ENCODE assay signal across 9 cellular contexts in the genomic region with DNA sequence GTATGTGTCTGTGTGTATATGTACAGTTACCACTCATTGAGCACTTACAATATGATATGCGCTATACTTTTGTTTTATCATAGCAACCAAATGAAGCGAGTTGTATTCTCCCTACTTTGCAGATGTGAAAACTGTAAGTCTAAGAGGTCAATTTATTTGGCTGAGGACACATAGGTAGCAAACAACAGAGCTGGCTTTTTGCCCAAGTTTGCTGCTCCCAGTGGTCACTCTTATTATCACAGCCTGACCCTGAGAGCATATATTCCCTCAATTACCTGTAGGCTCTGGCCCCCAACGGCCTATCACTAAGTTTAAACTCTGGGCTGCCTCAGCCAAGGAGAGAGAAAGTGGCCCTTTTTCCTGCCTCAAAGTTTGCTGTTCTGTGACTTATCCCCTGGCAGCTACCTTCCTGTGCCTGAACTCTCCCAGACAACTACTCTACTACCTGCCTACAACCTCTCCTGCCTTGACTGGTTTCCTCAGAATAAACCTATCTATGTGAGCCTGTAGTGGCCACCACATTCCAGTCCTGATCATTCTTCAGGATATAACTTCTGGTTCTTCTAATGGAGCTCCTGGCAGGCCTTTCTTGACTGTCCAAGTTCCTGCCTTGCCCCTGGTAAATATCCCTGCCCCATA.
DNase-seq lines count a peak whose midpoint lies in the region; ATAC-seq, FAIRE-seq and TF ChIP-seq lines count a peak whose summit lies in the region.
"Had no signal": no experiment of that assay in that cellular context is flagged by ENCODE, and none has a peak within 500 bp of the region (broad histone marks: within the 10 kb centered on the region; RNA-seq: fewer than 3 reads in every experiment).

No MANE protein-coding gene starts in this region.

- no peak overlapping the region for H3K27ac Mint-ChIP-seq in stimulated activated effector memory CD8-positive, alpha-beta T cell treated with anti-CD3 and anti-CD28 coated beads, Interleukin-12 subunit alpha, Interleukin-12 subunit beta, amount 100 ng/mL, for 72 hours

- no peaks in the 10 kb centered on the region for H3K4me1 ChIP-seq in BE2C
- no peaks in the 10 kb centered on the region for H3K4me1 ChIP-seq in endothelial cell of umbilical vein (ENCODE audit: control insufficient read depth, extremely low read depth, insufficient read depth, low read length)
- H3K4me1 ChIP-seq in ovary (ENCODE audit: insufficient read depth), result no peaks in the 10 kb centered on the region

- H4K20me1 ChIP-seq in endothelial cell of umbilical vein (replicated peaks; ENCODE audit: control insufficient read depth, extremely low read depth, insufficient read depth, low read length), result no peaks in the 10 kb centered on the region

- no peak overlapping the region for H3K4me3 Mint-ChIP-seq in stimulated activated effector memory CD8-positive, alpha-beta T cell treated with anti-CD3 and anti-CD28 coated beads, Interleukin-12 subunit alpha, Interleukin-12 subunit beta, amount 100 ng/mL, for 72 hours

- dilution Hi-C loops in endothelial cell of umbilical vein (cut with MboI; ENCODE audit: extremely low pct_ligation_motif_present, low sequenced_read_pairs), result no loop called here

- H3K9me3 ChIP-seq in BE2C (no peaks in the 10 kb centered on the region), endothelial cell of umbilical vein (replicated peaks; ENCODE audit: control insufficient read depth, insufficient read depth, low read length) (no peaks in the 10 kb centered on the region), ovary (no peaks in the 10 kb centered on the region)

- CTCF ChIA-PET in endothelial cell of umbilical vein (lab: Charles Lee), result no interaction called here

- no peak for FAIRE-seq in endothelial cell of umbilical vein (lab: Jason Lieb, UNC)

- no peaks in the 10 kb centered on the region for H3K79me2 ChIP-seq in endothelial cell of umbilical vein (ENCODE audit: control insufficient read depth, insufficient read depth, low read length)

- H3K9me3 Mint-ChIP-seq in stimulated activated effector memory CD8-positive, alpha-beta T cell treated with anti-CD3 and anti-CD28 coated beads, Interleukin-12 subunit alpha, Interleukin-12 subunit beta, amount 100 ng/mL, for 72 hours, result peaks cover 3% of the 10 kb centered on the region

- no peaks in the 10 kb centered on the region for H3K36me3 Mint-ChIP-seq in stimulated activated effector memory CD8-positive, alpha-beta T cell treated with anti-CD3 and anti-CD28 coated beads, Interleukin-12 subunit alpha, Interleukin-12 subunit beta, amount 100 ng/mL, for 72 hours

- TF ChIP-seq EP300 in ovary (IDR thresholded peaks at IDR 0.05), result no peak

- H3K4me2 ChIP-seq in endothelial cell of umbilical vein (ENCODE audit: insufficient read depth, low read length), result no peak overlapping the region

- WGBS in ovary, 3 donors, result 66 to 73% (median 70%) methylated on average over 3 of the region's 3 CpGs

- H3K4me3 ChIP-seq in BE2C (ENCODE audit: low read depth, low read length) (no peak overlapping the region), endothelial cell of umbilical vein (replicated peaks in 1 of 3; ENCODE audit: insufficient read depth in 1 of 3, low read depth in 1 of 3, low read length in 3 of 3) (no peak overlapping the region), ovary (no peak overlapping the region)
- H3K4me3 ChIP-seq: lung had no signal

- no peak overlapping the region for H2AFZ ChIP-seq in endothelial cell of umbilical vein (ENCODE audit: low read depth, low read length)

- H3K36me3 ChIP-seq in BE2C (no peaks in the 10 kb centered on the region), endothelial cell of umbilical vein (ENCODE audit: control insufficient read depth in 2 of 2, extremely low read depth in 1 of 2, insufficient read depth in 2 of 2, low read length in 2 of 2) (no peaks in the 10 kb centered on the region), ovary (no peaks in the 10 kb centered on the region)

- intact Hi-C loops in endothelial cell of umbilical vein (cut with micrococcal nuclease) (no loop called here), ovary (cut with DNase I) (no loop called here)

- peak; percentile 51 for DNase-seq in BE2C
- DNase-seq in NCI-H2029 (lab: John Stamatoyannopoulos, UW), result peak; percentile 53
- peak; percentile 1 for DNase-seq in endothelial cell of umbilical vein (ENCODE audit: low read depth, low spot score)
- no peak for DNase-seq in stimulated activated effector memory CD8-positive, alpha-beta T cell treated with anti-CD3 and anti-CD28 coated beads, Interleukin-12 subunit alpha, Interleukin-12 subunit beta, amount 100 ng/mL, for 72 hours (ENCODE audit: low spot score in 2 of 2)
- DNase-seq in amniotic stem cell (lab: John Stamatoyannopoulos, UW), result no peak
- DNase-seq in ovary, result no peak

- no peaks in the 10 kb centered on the region for H3K9me1 ChIP-seq in endothelial cell of umbilical vein (replicated peaks; ENCODE audit: control insufficient read depth, extremely low read depth, insufficient read depth, low read length)

- H3K27ac ChIP-seq in endothelial cell of umbilical vein (ENCODE audit: insufficient read depth, low read depth, low read length) (no peak overlapping the region), ovary (no peak overlapping the region)

- TF ChIP-seq CTCF in BE2C (IDR thresholded peaks at IDR 0.05; ENCODE audit: low read depth, low read length), result peak; percentile 72
- peak; percentile 21 to 26 for TF ChIP-seq CTCF in endothelial cell of umbilical vein (IDR thresholded peaks at IDR 0.05; ENCODE audit: extremely low read depth in 1 of 2, insufficient read depth in 1 of 2, low read depth in 1 of 2, low read length in 2 of 2)
- TF ChIP-seq CTCF in ovary (IDR thresholded peaks at IDR 0.05), result no peak

- no peak for TF ChIP-seq POLR2A in endothelial cell of umbilical vein (IDR thresholded peaks at IDR 0.05; ENCODE audit: low read depth, low read length)
- TF ChIP-seq POLR2A in ovary (IDR thresholded peaks at IDR 0.05), result no peak

- H3K4me1 Mint-ChIP-seq in stimulated activated effector memory CD8-positive, alpha-beta T cell treated with anti-CD3 and anti-CD28 coated beads, Interleukin-12 subunit alpha, Interleukin-12 subunit beta, amount 100 ng/mL, for 72 hours, result no peaks in the 10 kb centered on the region

- no TSS peak for BruUV-seq in endothelial cell of umbilical vein (replicated peaks; lab: Mats Ljungman, UMichigan)

- H3K27me3 ChIP-seq in BE2C, result no peaks in the 10 kb centered on the region
- no peaks in the 10 kb centered on the region for H3K27me3 ChIP-seq in endothelial cell of umbilical vein (ENCODE audit: control insufficient read depth in 2 of 2, insufficient read depth in 2 of 2, low read length in 2 of 2)
- no peaks in the 10 kb centered on the region for H3K27me3 ChIP-seq in ovary

- no peak overlapping the region for H3K9ac ChIP-seq in endothelial cell of umbilical vein (replicated peaks; ENCODE audit: extremely low read depth, insufficient read depth, low read length)

- ATAC-seq in GM18861 (IDR thresholded peaks at IDR 0.05; ENCODE audit: unreplicated experiment) (peak; percentile 98), HG02870 (IDR thresholded peaks at IDR 0.05; ENCODE audit: unreplicated experiment) (peak; percentile 95)
- ATAC-seq in stimulated activated effector memory CD8-positive, alpha-beta T cell treated with anti-CD3 and anti-CD28 coated beads, Interleukin-12 subunit alpha, Interleukin-12 subunit beta, amount 100 ng/mL, for 72 hours, result peak; percentile 28

- POLR2A ChIA-PET in endothelial cell of umbilical vein (lab: Charles Lee), result no interaction called here

TF ChIP-seq in endothelial cell of umbilical vein, 7 proteins besides CTCF, POLR2A, EP300 and RAD21:
- TF ChIP-seq POLR2AphosphoS5 (IDR thresholded peaks at IDR 0.05; ENCODE audit: insufficient read depth, low read depth, low read length), result no peak
- no peak for TF ChIP-seq EZH2 (IDR thresholded peaks at IDR 0.05; ENCODE audit: borderline replicate concordance, low read depth, low read length, severe bottlenecking)
- no peak for TF ChIP-seq GATA2 (IDR thresholded peaks at IDR 0.05; ENCODE audit: insufficient read depth, insufficient read length, low read depth, low read length)
- TF ChIP-seq, protein P1, sequence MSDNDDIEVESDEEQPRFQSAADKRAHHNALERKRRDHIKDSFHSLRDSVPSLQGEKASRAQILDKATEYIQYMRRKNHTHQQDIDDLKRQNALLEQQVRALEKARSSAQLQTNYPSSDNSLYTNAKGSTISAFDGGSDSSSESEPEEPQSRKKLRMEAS (IDR thresholded peaks at IDR 0.05; ENCODE audit: insufficient read depth, insufficient read length), result no peak
- TF ChIP-seq FOS (IDR thresholded peaks at IDR 0.05; ENCODE audit: borderline replicate concordance, insufficient read depth, low read length), result no peak
- TF ChIP-seq MYC (IDR thresholded peaks at IDR 0.05; ENCODE audit: low read depth, low read length), result no peak
- no peak for TF ChIP-seq JUN (IDR thresholded peaks at IDR 0.05; ENCODE audit: borderline replicate concordance, insufficient read depth, insufficient read length, low read depth)
TF ChIP-seq in endothelial cell of umbilical vein: peak in this region for 0.

Comparison
In these comparisons a context has a peak if more than half of its experiments do, and no peak if none do; other contexts are left out.
1. DNase-seq: peak in BE2C (single experiment), NCI-H2029 (single experiment) and endothelial cell of umbilical vein (single experiment); none in stimulated activated effector memory CD8-positive, alpha-beta T cell treated with anti-CD3 and anti-CD28 coated beads, Interleukin-12 subunit alpha, Interleukin-12 subunit beta, amount 100 ng/mL, for 72 hours (0 of 2), amniotic stem cell (single experiment) and ovary (0 of 5).
2. CTCF ChIP-seq: peak in BE2C (single experiment) and endothelial cell of umbilical vein (2 of 2); none in ovary (0 of 3).
3. ATAC-seq: peak in every context shown above with its lines; median percentile 98 in GM18861; 95 in HG02870; 28 in stimulated activated effector memory CD8-positive, alpha-beta T cell treated with anti-CD3 and anti-CD28 coated beads, Interleukin-12 subunit alpha, Interleukin-12 subunit beta, amount 100 ng/mL, for 72 hours.